Comparison of ENCODE assay signal across 27 cellular contexts in genomic region chr12:77089701-77090220, GRCh38. TPM values are rescaled to one million over a fixed set of nuclear protein-coding genes. Genes with fewer than 3 reads are reported as not detected.
"Had no signal": no experiment of that assay in that cellular context is flagged by ENCODE, and none has a peak within 500 bp of the region (broad histone marks: within the 10 kb centered on the region; RNA-seq: fewer than 3 reads in every experiment).

No MANE protein-coding gene starts in this region.

- H3K27me3 ChIP-seq: ascending aorta, cardiac muscle cell, SJCRH30 had no signal

- H3K4me3 ChIP-seq: ascending aorta, cardiac muscle cell, SJCRH30 had no signal

- ATAC-seq: activated CD8-positive, alpha-beta T cell treated with anti-CD3 and anti-CD28 coated beads for 36 hours; activated T-cell treated with anti-CD3 and anti-CD28 coated beads, Interleukin-2, amount 50 U/mL, for 72 hours; activated T-helper 17 cell treated with anti-CD3 and anti-CD28 coated beads, Interleukin-2, amount 50 U/mL, for 72 hours; Panc1 had no signal

- H3K27ac ChIP-seq: ascending aorta, cardiac muscle cell, SJCRH30, WERI-Rb-1 had no signal

- H3K4me1 ChIP-seq: ascending aorta, SJCRH30 had no signal

- H3K36me3 ChIP-seq: ascending aorta, cardiac muscle cell, SJCRH30, WERI-Rb-1 had no signal

- H3K9me3 ChIP-seq: ascending aorta, SJCRH30 had no signal

- DNase-seq: activated CD4-positive, alpha-beta T cell treated with anti-CD3 and anti-CD28 coated beads, Interleukin-2, amount 10 ng/mL, durations not matched to agents 24 days and 14 days; activated CD4-positive, alpha-beta T cell treated with anti-CD3 and anti-CD28 coated beads, Interleukin-2, amount 50 U/mL, for 4 hours; activated CD4-positive, CD25-positive, alpha-beta regulatory T cell; activated CD8-positive, alpha-beta T cell treated with anti-CD3 and anti-CD28 coated beads for 36 hours; activated effector memory CD4-positive, alpha-beta T cell treated with anti-CD3 and anti-CD28 coated beads, Interleukin-2, amount 50 U/mL, for 16 hours; activated naive CD4-positive, alpha-beta T cell; activated naive CD4-positive, alpha-beta T cell treated with anti-CD3 and anti-CD28 coated beads, Interleukin-2, amount 50 U/mL, for 16 hours; activated naive CD8-positive, alpha-beta T cell treated with anti-CD3 and anti-CD28 coated beads for 36 hours; activated T-cell treated with anti-CD3 and anti-CD28 coated beads, Interleukin-2, amount 50 U/mL, for 1 hour; activated T-cell treated with anti-CD3 and anti-CD28 coated beads, Interleukin-2, amount 50 U/mL, for 72 hours; amygdala; MM.1S; MV-4-11; NCI-H1092; NCI-H1436 treated with DMSO at 0.1 percent for 48 hours; NCI-H1694 treated with DMSO at 0.1 percent for 48 hours; NCI-H2029; NCI-H345; NCI-H524 treated with DMSO at 0.1 percent for 48 hours; SHP77; SJCRH30; T1000; WERI-Rb-1 had no signal

RNA-seq across cellular contexts. Expression of gene E2F7, which starts 24.4 kb away (rescaled TPM):
- total RNA-seq: ascending aorta had no signal
